ENCODE assay signal across 8 cellular contexts in genomic region chr15:76840830-76841460, GRCh38.
DNase-seq lines count a peak whose midpoint lies in the region; ATAC-seq, FAIRE-seq and TF ChIP-seq lines count a peak whose summit lies in the region.

No MANE protein-coding gene starts in this region.

- H3K27me3 Mint-ChIP-seq in endodermal cell (ENCODE audit: insufficient read depth) = no peaks in the 10 kb centered on the region

- ATAC-seq in pancreas (peak in 3 of 4 donors; percentile 46 to 65 (median 59)), HG02571 (IDR thresholded peaks at IDR 0.05; ENCODE audit: unreplicated experiment) (no peak)

- TF ChIP-seq CTCF in 22Rv1 (IDR thresholded peaks at IDR 0.05) (peak; percentile 83), endodermal cell (conservative IDR thresholded peaks at IDR 0.05) (peak; percentile 74), pancreas (IDR thresholded peaks at IDR 0.05) (peak in 3 of 4 donors; percentile 19 to 25 (median 23))

- no peak overlapping the region for H3K27ac ChIP-seq in 22Rv1
- H3K27ac ChIP-seq in endodermal cell (ENCODE audit: low read depth, low read length) = no peak overlapping the region
- no peak overlapping the region for H3K27ac ChIP-seq in pancreas

- H3K9me3 ChIP-seq in endodermal cell (ENCODE audit: control insufficient read depth, low read length) (no peaks in the 10 kb centered on the region), pancreas (no peaks in the 10 kb centered on the region)

- no peak overlapping the region for H3K4me3 Mint-ChIP-seq in endodermal cell

- H3K27me3 ChIP-seq in endodermal cell (ENCODE audit: control insufficient read depth, insufficient read depth, low read length, poor library complexity, severe bottlenecking) (no peaks in the 10 kb centered on the region), pancreas (no peaks in the 10 kb centered on the region)

- H3K36me3 ChIP-seq in endodermal cell (ENCODE audit: control insufficient read depth, insufficient read depth, low read length) (no peaks in the 10 kb centered on the region), pancreas (no peaks in the 10 kb centered on the region)

- intact Hi-C loops in pancreas (cut with DNase I) = no loop called here

- no peak overlapping the region for H3K27ac Mint-ChIP-seq in endodermal cell

- DNase-seq in GM03348 (ENCODE audit: low spot score) = peak; percentile 57
- DNase-seq in NCI-H526 (lab: John Stamatoyannopoulos, UW) = peak; percentile 27 to 61
- DNase-seq in endodermal cell = no peak
- DNase-seq in pancreas = no peak
- no peak for DNase-seq in activated T-cell treated with anti-CD3 and anti-CD28 coated beads, Interleukin-2, amount 50 U/mL, for 48 hours
- DNase-seq in GM19238 (ENCODE audit: insufficient read length, low spot score) = no peak

- FAIRE-seq in pancreas (lab: Jason Lieb, UNC) = peak; percentile 54

- H3K9ac ChIP-seq in endodermal cell (ENCODE audit: extremely low read depth, low read length, poor library complexity, severe bottlenecking) = no peak overlapping the region

- no peaks in the 10 kb centered on the region for H3K9me3 Mint-ChIP-seq in endodermal cell

- 96% methylated on average over 3 of the region's 5 CpGs; no CpG with 5 or more reads in 1 of the 2 experiments for WGBS in endodermal cell (ENCODE audit: insufficient coverage in 1 of 2, insufficient read length in 1 of 2), 2 experiments
- WGBS in pancreas, 2 donors = 59 to 62% methylated on average over 5 of the region's 5 CpGs

- H3K4me1 ChIP-seq in endodermal cell (ENCODE audit: control insufficient read depth, insufficient read depth, low read length) = no peaks in the 10 kb centered on the region
- no peaks in the 10 kb centered on the region for H3K4me1 ChIP-seq in pancreas

- no peak overlapping the region for H3K4me3 ChIP-seq in endodermal cell (ENCODE audit: low read length)
- no peak overlapping the region for H3K4me3 ChIP-seq in pancreas

- no peaks in the 10 kb centered on the region for H3K4me1 Mint-ChIP-seq in endodermal cell

- no peaks in the 10 kb centered on the region for H3K36me3 Mint-ChIP-seq in endodermal cell (ENCODE audit: low read depth)

Comparison
In these comparisons a context has a peak if more than half of its experiments do, and no peak if none do; other contexts are left out.
1. CTCF ChIP-seq: peak in every context shown above with its lines; median percentile 83 in 22Rv1; 74 in endodermal cell; 23 in pancreas.
2. DNase-seq: peak in GM03348 (single experiment) and NCI-H526 (2 of 2); none in endodermal cell (single experiment), pancreas (0 of 6), activated T-cell treated with anti-CD3 and anti-CD28 coated beads, Interleukin-2, amount 50 U/mL, for 48 hours (0 of 2) and GM19238 (single experiment).